9 cellular contexts compared by ENCODE assay signal in the genomic region with DNA sequence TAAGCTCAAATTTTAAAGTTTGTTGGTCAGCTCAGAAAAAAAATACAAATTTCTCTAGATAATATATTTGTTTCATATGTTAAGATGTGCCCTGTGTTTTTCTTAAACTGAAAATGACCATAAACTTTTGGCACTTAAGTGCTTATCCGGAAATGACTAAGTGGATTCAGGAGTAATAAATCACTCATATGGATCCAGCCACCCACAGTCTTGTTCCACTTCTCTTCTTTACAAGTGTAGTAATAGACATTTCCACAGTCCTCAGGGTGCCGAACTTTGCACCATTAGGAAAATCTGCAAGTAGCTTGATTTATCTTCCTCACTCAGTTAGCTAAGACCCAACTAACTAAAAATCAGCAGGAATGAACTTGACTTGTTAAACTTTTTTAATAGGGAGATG.
DNase-seq lines count a peak whose midpoint lies in the region; ATAC-seq and TF ChIP-seq lines count a peak whose summit lies in the region.
"Had no signal": no experiment of that assay in that cellular context is flagged by ENCODE, and none has a peak within 500 bp of the region (broad histone marks: within the 10 kb centered on the region; RNA-seq: fewer than 3 reads in every experiment).

No MANE protein-coding gene starts in this region.

- no peaks in the 10 kb centered on the region for H3K27me3 Mint-ChIP-seq in mesothelial cell of epicardium (ENCODE audit: low read depth)

- no peak overlapping the region for H3K4me3 Mint-ChIP-seq in mesothelial cell of epicardium

- H3K9me3 Mint-ChIP-seq in mesothelial cell of epicardium, result peaks cover 11% of the 10 kb centered on the region

- H3K27ac Mint-ChIP-seq in mesothelial cell of epicardium, result no peak overlapping the region

- DNase-seq in AG10803 (ENCODE audit: low read depth) (peak; percentile 46), astrocyte of the spinal cord (ENCODE audit: low read depth, low spot score) (peak; percentile 54), mesothelial cell of epicardium (ENCODE audit: low spot score in 2 of 2, unreplicated experiment in 2 of 2) (no peak), retina (no peak), mucosa of descending colon (no peak), HUDEP-2 (lab: John Stamatoyannopoulos, UW; ENCODE audit: unreplicated experiment in 76 of 76) (no peak)
- DNase-seq: amygdala had no signal

- in situ Hi-C loops in astrocyte of the spinal cord (cut with HindIII; ENCODE audit: low sequenced_read_pairs), result no loop called here

- H3K4me1 Mint-ChIP-seq in mesothelial cell of epicardium, result peaks cover 17% of the 10 kb centered on the region

- no peaks in the 10 kb centered on the region for H3K36me3 Mint-ChIP-seq in mesothelial cell of epicardium

- no peak overlapping the region for H3K4me3 ChIP-seq in AG10803 (ENCODE audit: low read length)
- no peak overlapping the region for H3K4me3 ChIP-seq in astrocyte of the spinal cord (ENCODE audit: low read depth, low read length)
- H3K4me3 ChIP-seq in mucosa of descending colon, result no peak overlapping the region

- TF ChIP-seq CTCF in AG10803 (conservative IDR thresholded peaks at IDR 0.05; ENCODE audit: low read length) (no peak), astrocyte of the spinal cord (IDR thresholded peaks at IDR 0.05; ENCODE audit: low read depth, low read length) (no peak), mesothelial cell of epicardium (IDR thresholded peaks at IDR 0.05; ENCODE audit: unreplicated experiment) (no peak), mucosa of descending colon (IDR thresholded peaks at IDR 0.05) (no peak)

- peak; percentile 82 for ATAC-seq in GM19397 (IDR thresholded peaks at IDR 0.05; ENCODE audit: unreplicated experiment)
- ATAC-seq in HG03432 (IDR thresholded peaks at IDR 0.05; ENCODE audit: unreplicated experiment), result peak; percentile 84
- ATAC-seq in mucosa of descending colon, result no peak

- intact Hi-C loops in mucosa of descending colon (cut with DNase I, micrococcal nuclease), result no loop called here

- H3K4me1 ChIP-seq in mucosa of descending colon (ENCODE audit: low read depth), result no peaks in the 10 kb centered on the region

- no peaks in the 10 kb centered on the region for H3K36me3 ChIP-seq in mucosa of descending colon (ENCODE audit: low read depth)

- no peaks in the 10 kb centered on the region for H3K9me3 ChIP-seq in mucosa of descending colon

Comparison
In these comparisons a context has a peak if more than half of its experiments do, and no peak if none do; other contexts are left out.
1. DNase-seq: peak in AG10803 (single experiment) and astrocyte of the spinal cord (single experiment); none in mesothelial cell of epicardium (0 of 2), retina (single experiment), mucosa of descending colon (0 of 3) and HUDEP-2 (0 of 76).